In genomic region chr12:122423258-122424165, GRCh38 we compare ENCODE assay signal across 1 cellular context.
TF ChIP-seq lines count a peak whose summit lies in the region.

No MANE protein-coding gene starts in this region.

TF ChIP-seq in GM12878, 131 proteins besides CTCF, POLR2A, EP300 and RAD21 (continued from another document and continues in another):
- TF ChIP-seq PKNOX1 (IDR thresholded peaks at IDR 0.05) (no peak), CUX1 (IDR thresholded peaks at IDR 0.05; ENCODE audit: insufficient replicate concordance, low read depth, low read length) (no peak), EZH2 (IDR thresholded peaks at IDR 0.05; ENCODE audit: borderline replicate concordance, control insufficient read depth, low read depth, low read length) (no peak), ATF7 (IDR thresholded peaks at IDR 0.05; ENCODE audit: low read depth) (no peak), NR2C1 (IDR thresholded peaks at IDR 0.05) (no peak), JUND (IDR thresholded peaks at IDR 0.05; ENCODE audit: low read depth, low read length) (no peak), ZBTB33 (IDR thresholded peaks at IDR 0.05) (no peak), KAT2A (conservative IDR thresholded peaks at IDR 0.05; ENCODE audit: control insufficient read depth, low read depth, low read length) (no peak), REST (IDR thresholded peaks at IDR 0.05; ENCODE audit: low read depth, low read length) (no peak), CREB1 (IDR thresholded peaks at IDR 0.05; ENCODE audit: low read depth) (no peak), SPI1 (IDR thresholded peaks at IDR 0.05; ENCODE audit: borderline replicate concordance, insufficient read depth, low read depth, low read length) (peak; percentile 41; the same call in 1 of the 2 replicates), WRNIP1 (IDR thresholded peaks at IDR 0.05; ENCODE audit: borderline replicate concordance, low read depth, low read length) (no peak), SREBF2 (IDR thresholded peaks at IDR 0.05; ENCODE audit: low read length) (no peak), ZNF687 (IDR thresholded peaks at IDR 0.05) (no peak), FOS (IDR thresholded peaks at IDR 0.05; ENCODE audit: borderline replicate concordance, extremely low read depth, insufficient read length) (no peak), ZBED1 (IDR thresholded peaks at IDR 0.05; ENCODE audit: borderline replicate concordance) (peak; percentile 54; the same call in 1 of the 2 replicates), RAD51 (IDR thresholded peaks at IDR 0.05) (no peak), PAX5 (IDR thresholded peaks at IDR 0.05; ENCODE audit: borderline replicate concordance, low read depth, low read length) (no peak), DPF2 (IDR thresholded peaks at IDR 0.05) (no peak), EED (IDR thresholded peaks at IDR 0.05; ENCODE audit: low read depth) (peak; percentile 10; the same call in 1 of the 2 replicates), NR2C2 (IDR thresholded peaks at IDR 0.05; ENCODE audit: borderline replicate concordance, control insufficient read depth, insufficient read length, low read depth) (no peak), PRDM15 (CRISPR knock-in tag; IDR thresholded peaks at IDR 0.05) (no peak), CREM (IDR thresholded peaks at IDR 0.05; ENCODE audit: low read depth) (no peak), ZBTB4 (CRISPR knock-in tag; IDR thresholded peaks at IDR 0.05) (no peak)
- TF ChIP-seq, protein P1, sequence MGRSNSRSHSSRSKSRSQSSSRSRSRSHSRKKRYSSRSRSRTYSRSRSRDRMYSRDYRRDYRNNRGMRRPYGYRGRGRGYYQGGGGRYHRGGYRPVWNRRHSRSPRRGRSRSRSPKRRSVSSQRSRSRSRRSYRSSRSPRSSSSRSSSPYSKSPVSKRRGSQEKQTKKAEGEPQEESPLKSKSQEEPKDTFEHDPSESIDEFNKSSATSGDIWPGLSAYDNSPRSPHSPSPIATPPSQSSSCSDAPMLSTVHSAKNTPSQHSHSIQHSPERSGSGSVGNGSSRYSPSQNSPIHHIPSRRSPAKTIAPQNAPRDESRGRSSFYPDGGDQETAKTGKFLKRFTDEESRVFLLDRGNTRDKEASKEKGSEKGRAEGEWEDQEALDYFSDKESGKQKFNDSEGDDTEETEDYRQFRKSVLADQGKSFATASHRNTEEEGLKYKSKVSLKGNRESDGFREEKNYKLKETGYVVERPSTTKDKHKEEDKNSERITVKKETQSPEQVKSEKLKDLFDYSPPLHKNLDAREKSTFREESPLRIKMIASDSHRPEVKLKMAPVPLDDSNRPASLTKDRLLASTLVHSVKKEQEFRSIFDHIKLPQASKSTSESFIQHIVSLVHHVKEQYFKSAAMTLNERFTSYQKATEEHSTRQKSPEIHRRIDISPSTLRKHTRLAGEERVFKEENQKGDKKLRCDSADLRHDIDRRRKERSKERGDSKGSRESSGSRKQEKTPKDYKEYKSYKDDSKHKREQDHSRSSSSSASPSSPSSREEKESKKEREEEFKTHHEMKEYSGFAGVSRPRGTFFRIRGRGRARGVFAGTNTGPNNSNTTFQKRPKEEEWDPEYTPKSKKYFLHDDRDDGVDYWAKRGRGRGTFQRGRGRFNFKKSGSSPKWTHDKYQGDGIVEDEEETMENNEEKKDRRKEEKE (IDR thresholded peaks at IDR 0.05): no peak
